8 cellular contexts compared by ENCODE assay signal in the genomic region with DNA sequence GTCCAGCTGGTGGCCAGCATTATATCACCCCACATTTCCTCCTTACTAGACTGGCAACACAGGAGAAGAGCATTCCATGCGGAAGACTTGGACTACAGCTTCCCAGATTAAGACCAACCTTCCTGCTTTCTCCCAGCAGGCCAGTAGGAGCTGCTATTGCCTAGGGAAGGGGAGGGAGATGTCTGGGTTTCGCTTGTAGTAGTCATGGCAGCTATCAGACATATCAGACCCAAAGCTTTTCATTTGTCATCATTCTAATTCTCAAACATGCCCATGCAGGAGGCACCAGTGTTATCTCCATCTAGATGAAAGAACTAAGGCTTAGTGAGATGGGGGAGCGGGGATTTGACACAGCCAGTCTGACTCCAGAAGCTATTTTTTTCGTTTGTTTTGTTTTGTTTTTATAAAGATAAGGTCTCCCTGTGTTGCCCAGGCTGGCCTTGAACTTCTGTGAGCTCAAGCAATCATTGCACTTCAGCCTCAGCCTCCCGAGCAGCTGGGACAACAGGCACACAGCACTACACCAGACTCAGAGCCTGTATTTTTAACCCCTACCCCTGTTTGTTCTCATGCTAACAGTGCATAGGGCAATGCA.
DNase-seq lines count a peak whose midpoint lies in the region; ATAC-seq, FAIRE-seq and TF ChIP-seq lines count a peak whose summit lies in the region.

No MANE protein-coding gene starts in this region.

- no peak for FAIRE-seq in GM18507 (lab: Jason Lieb, UNC)

- peak; percentile 75 for DNase-seq in AG10803 (ENCODE audit: low read depth)
- DNase-seq in GM18507 (ENCODE audit: extremely low spot score, insufficient read length, low read depth), result peak; percentile 8
- DNase-seq in NCI-H69 (lab: John Stamatoyannopoulos, UW), result peak; percentile 17
- DNase-seq in astrocyte of the cerebellum (ENCODE audit: low read depth), result peak; percentile 19
- DNase-seq in iPS DF 4.7 (ENCODE audit: extremely low read depth, low spot score), result peak; percentile 53
- DNase-seq in stimulated activated CD4-positive, alpha-beta T cell treated with anti-CD3 and anti-CD28 coated beads, Interleukin-2, amount 100 ng/mL, for 24 hours, result peak; percentile 14 to 21

- no peak overlapping the region for H3K4me3 ChIP-seq in AG10803 (ENCODE audit: low read length)
- H3K4me3 ChIP-seq in astrocyte of the cerebellum (ENCODE audit: low read depth, low read length), result no peak overlapping the region

- peak; percentile 100 for TF ChIP-seq CTCF in AG10803 (conservative IDR thresholded peaks at IDR 0.05; ENCODE audit: low read length)
- peak; percentile 91 for TF ChIP-seq CTCF in astrocyte of the cerebellum (IDR thresholded peaks at IDR 0.05; ENCODE audit: low read depth, low read length, missing control alignments)

- ATAC-seq in GM21526 (IDR thresholded peaks at IDR 0.05; ENCODE audit: low FRiP score, unreplicated experiment), result no peak
- ATAC-seq in HG03442 (IDR thresholded peaks at IDR 0.05; ENCODE audit: unreplicated experiment), result no peak

- in situ Hi-C loops in astrocyte of the cerebellum (cut with HindIII; ENCODE audit: low sequenced_read_pairs), result no loop called here

Comparison
In these comparisons a context has a peak if more than half of its experiments do, and no peak if none do; other contexts are left out.
1. DNase-seq: peak in every context shown above with its lines; median percentile 75 in AG10803; 53 in iPS DF 4.7; 19 in astrocyte of the cerebellum; 18 in stimulated activated CD4-positive, alpha-beta T cell treated with anti-CD3 and anti-CD28 coated beads, Interleukin-2, amount 100 ng/mL, for 24 hours; 17 in NCI-H69; 8 in GM18507.